ENCODE assay signal across 7 cellular contexts in the genomic region with DNA sequence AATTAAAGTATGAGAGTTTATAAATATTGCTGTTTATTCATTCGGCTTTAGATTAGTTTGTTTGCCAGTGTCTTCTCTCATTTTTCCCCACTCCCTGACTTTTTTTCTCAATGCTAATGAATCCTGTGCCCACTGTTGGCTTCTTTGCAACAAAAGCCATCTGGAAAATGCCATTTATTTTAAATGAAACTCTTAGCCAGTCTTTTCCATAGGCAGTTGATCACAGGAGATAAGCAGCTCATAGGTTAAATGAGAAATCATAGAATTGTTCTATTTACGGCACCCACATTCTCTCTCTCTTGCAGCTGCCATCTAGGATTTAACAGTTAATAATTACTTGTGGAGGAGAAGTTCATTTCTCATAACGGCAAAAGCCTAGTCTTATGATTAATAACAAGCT.
"Had no signal": no experiment of that assay in that cellular context is flagged by ENCODE, and none has a peak within 500 bp of the region (broad histone marks: within the 10 kb centered on the region; RNA-seq: fewer than 3 reads in every experiment).

No MANE protein-coding gene starts in this region.

- H3K9me3 Mint-ChIP-seq: GM23338, H9 had no signal

- H3K27ac Mint-ChIP-seq: GM23338, H9 had no signal

- DNase-seq: H9, HCEC 1CT, IMR-90 had no signal

- H3K4me2 ChIP-seq: GM23338 had no signal

- FAIRE-seq: H1, H54, HTR-8/SVneo had no signal

- H3K4me3 Mint-ChIP-seq: GM23338, H9 had no signal

- H2AFZ ChIP-seq: GM23338 had no signal

- ATAC-seq: GM23338 had no signal

- H3K4me1 Mint-ChIP-seq: GM23338, H9 had no signal

- H3K4me3 ChIP-seq: GM23338 had no signal
